Comparison of ENCODE assay signal across 34 cellular contexts in the genomic region with DNA sequence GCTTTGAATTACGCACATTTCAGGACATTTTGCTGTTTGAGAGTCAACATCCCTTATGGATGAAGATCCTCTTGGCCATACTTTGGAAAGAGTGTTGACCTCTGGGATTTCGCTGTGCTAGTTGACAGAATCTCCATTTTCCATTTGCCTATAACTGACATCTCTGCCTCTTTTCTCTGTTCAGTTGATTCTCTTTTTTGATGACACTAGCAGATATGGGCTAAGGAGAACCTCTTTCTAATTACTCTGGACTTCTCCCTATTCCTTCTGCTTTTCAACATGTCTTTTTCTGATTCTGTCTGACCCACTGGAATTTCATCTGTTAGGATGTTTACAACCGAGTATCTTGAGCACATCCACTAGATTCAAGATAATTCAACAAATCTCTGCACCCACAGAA.
"Had no signal": no experiment of that assay in that cellular context is flagged by ENCODE, and none has a peak within 500 bp of the region (broad histone marks: within the 10 kb centered on the region; RNA-seq: fewer than 3 reads in every experiment).

No MANE protein-coding gene starts in this region.

- H3K27ac Mint-ChIP-seq: activated B cell treated with CpG ODN at 0.5 μM for 24 hours; activated CD4-positive, alpha-beta memory T cell treated with anti-CD3 and anti-CD28 coated beads for 36 hours; activated CD4-positive, alpha-beta T cell treated with anti-CD3 and anti-CD28 coated beads, Interleukin-2, amount 10 ng/mL, durations not matched to agents 24 days and 14 days; activated CD8-positive, alpha-beta T cell treated with anti-CD3 and anti-CD28 coated beads for 36 hours; activated naive CD4-positive, alpha-beta T cell treated with anti-CD3 and anti-CD28 coated beads for 36 hours; activated naive CD4-positive, alpha-beta T cell treated with anti-CD3 and anti-CD28 coated beads, Interleukin-2, amount 50 U/mL, for 72 hours; activated naive CD8-positive, alpha-beta T cell treated with anti-CD3 and anti-CD28 coated beads for 36 hours; activated T-helper 1 cell treated with anti-CD3 and anti-CD28 coated beads, Interleukin-12 subunit alpha, Interleukin-12 subunit beta, Interleukin-2, Interleukin-4 antibody, amounts not matched to agents 30 ng/mL and 10 ng/mL and 1 ng/mL, durations not matched to agents 14 hours and 24 hours and 36 hours; T-helper 2 cell treated with Interferon-gamma antibody and Interleukin-4, amounts not matched to agents 5 μg/mL and 100 μg/mL, for 36 hours had no signal

- H3K27me3 Mint-ChIP-seq: activated B cell treated with CpG ODN at 0.5 μM for 24 hours; activated CD4-positive, alpha-beta memory T cell treated with anti-CD3 and anti-CD28 coated beads for 36 hours; activated CD4-positive, alpha-beta T cell treated with anti-CD3 and anti-CD28 coated beads, Interleukin-2, amount 10 ng/mL, durations not matched to agents 24 days and 14 days; activated CD8-positive, alpha-beta T cell treated with anti-CD3 and anti-CD28 coated beads for 36 hours; activated naive CD8-positive, alpha-beta T cell treated with anti-CD3 and anti-CD28 coated beads for 36 hours had no signal

- H3K9me3 Mint-ChIP-seq: activated B cell treated with CpG ODN at 0.5 μM for 24 hours; activated CD4-positive, alpha-beta memory T cell treated with anti-CD3 and anti-CD28 coated beads for 36 hours; activated CD4-positive, alpha-beta T cell treated with anti-CD3 and anti-CD28 coated beads, Interleukin-2, amount 10 ng/mL, durations not matched to agents 24 days and 14 days; activated CD8-positive, alpha-beta T cell treated with anti-CD3 and anti-CD28 coated beads for 36 hours; activated naive CD4-positive, alpha-beta T cell treated with anti-CD3 and anti-CD28 coated beads for 36 hours; activated naive CD4-positive, alpha-beta T cell treated with anti-CD3 and anti-CD28 coated beads, Interleukin-2, amount 50 U/mL, for 72 hours; activated naive CD8-positive, alpha-beta T cell treated with anti-CD3 and anti-CD28 coated beads for 36 hours; activated T-cell treated with anti-CD3 and anti-CD28 coated beads, Interleukin-2, amount 50 U/mL, for 4 hours; activated T-cell treated with anti-CD3 and anti-CD28 coated beads, Interleukin-2, amount 50 U/mL, for 72 hours; activated T-helper 1 cell treated with anti-CD3 and anti-CD28 coated beads, Interleukin-12 subunit alpha, Interleukin-12 subunit beta, Interleukin-2, Interleukin-4 antibody, amounts not matched to agents 30 ng/mL and 10 ng/mL and 1 ng/mL, durations not matched to agents 14 hours and 24 hours and 36 hours; T-helper 2 cell treated with Interferon-gamma antibody and Interleukin-4, amounts not matched to agents 5 μg/mL and 100 μg/mL, for 36 hours had no signal

- H3K9me3 ChIP-seq: adrenal gland, body of pancreas, breast epithelium had no signal

- FAIRE-seq: astrocyte, TTC549 had no signal

- H3K4me3 ChIP-seq: adrenal gland, body of pancreas, breast epithelium had no signal

- H3K36me3 Mint-ChIP-seq: activated CD4-positive, alpha-beta memory T cell treated with anti-CD3 and anti-CD28 coated beads for 36 hours; activated naive CD4-positive, alpha-beta T cell treated with anti-CD3 and anti-CD28 coated beads, Interleukin-2, amount 50 U/mL, for 72 hours; activated naive CD8-positive, alpha-beta T cell treated with anti-CD3 and anti-CD28 coated beads for 36 hours had no signal

- H3K4me1 ChIP-seq: adrenal gland, body of pancreas, breast epithelium had no signal

- ATAC-seq: activated CD8-positive, alpha-beta T cell treated with anti-CD3 and anti-CD28 coated beads for 36 hours; activated naive CD4-positive, alpha-beta T cell treated with anti-CD3 and anti-CD28 coated beads, Interleukin-2, amount 50 U/mL, for 72 hours; activated T-cell treated with anti-CD3 and anti-CD28 coated beads, Interleukin-2, amount 50 U/mL, for 4 hours; activated T-cell treated with anti-CD3 and anti-CD28 coated beads, Interleukin-2, amount 50 U/mL, for 72 hours; body of pancreas had no signal

- H3K36me3 ChIP-seq: adrenal gland, brain microvascular endothelial cell, breast epithelium had no signal

- H3K27me3 ChIP-seq: adrenal gland, body of pancreas, brain microvascular endothelial cell, breast epithelium had no signal

- H3K27ac ChIP-seq: adrenal gland, body of pancreas, brain microvascular endothelial cell, breast epithelium, VCaP had no signal

- DNase-seq: activated B cell treated with CpG ODN at 0.5 μM for 24 hours; activated CD4-positive, alpha-beta memory T cell treated with anti-CD3 and anti-CD28 coated beads for 36 hours; activated CD4-positive, alpha-beta T cell treated with anti-CD3 and anti-CD28 coated beads for 4 hours; activated CD4-positive, alpha-beta T cell treated with anti-CD3 and anti-CD28 coated beads, Interleukin-2, amount 10 ng/mL, durations not matched to agents 24 days and 14 days; activated CD4-positive, alpha-beta T cell treated with anti-CD3 and anti-CD28 coated beads, Interleukin-2, amount 50 U/mL, for 1 hour; activated CD4-positive, alpha-beta T cell treated with anti-CD3 and anti-CD28 coated beads, Interleukin-2, amount 50 U/mL, for 4 hours; activated CD4-positive, CD25-positive, alpha-beta regulatory T cell treated with anti-CD3 and anti-CD28 coated beads, Interleukin-2, amount 50 U/mL, for 72 hours; activated CD8-positive, alpha-beta memory T cell treated with anti-CD3 and anti-CD28 coated beads, Interleukin-2, amount 50 U/mL, for 4 hours; activated CD8-positive, alpha-beta T cell treated with anti-CD3 and anti-CD28 coated beads for 36 hours; activated effector memory CD4-positive, alpha-beta T cell treated with anti-CD3 and anti-CD28 coated beads, Interleukin-2, amount 50 U/mL, for 16 hours; activated gamma-delta T cell treated with Interleukin-2 at 50 U/mL for 16 hours; activated naive CD4-positive, alpha-beta T cell; activated naive CD4-positive, alpha-beta T cell treated with anti-CD3 and anti-CD28 coated beads for 36 hours; activated naive CD4-positive, alpha-beta T cell treated with anti-CD3 and anti-CD28 coated beads, Interleukin-2, amount 50 U/mL, for 16 hours; activated naive CD8-positive, alpha-beta T cell treated with anti-CD3 and anti-CD28 coated beads for 36 hours; activated T-cell treated with anti-CD3 and anti-CD28 coated beads for 4 hours; activated T-cell treated with anti-CD3 and anti-CD28 coated beads, Interleukin-2, amount 50 U/mL, for 1 hour; activated T-cell treated with anti-CD3 and anti-CD28 coated beads, Interleukin-2, amount 50 U/mL, for 4 hours; activated T-cell treated with anti-CD3 and anti-CD28 coated beads, Interleukin-2, amount 50 U/mL, for 72 hours; adrenal gland; amniotic stem cell; aorta; body of pancreas; brain microvascular endothelial cell; central memory CD4-positive, alpha-beta T cell; T-helper 2 cell; T-helper 9 cell had no signal

- H3K4me3 Mint-ChIP-seq: activated B cell treated with CpG ODN at 0.5 μM for 24 hours; activated CD4-positive, alpha-beta memory T cell treated with anti-CD3 and anti-CD28 coated beads for 36 hours; activated CD4-positive, alpha-beta T cell treated with anti-CD3 and anti-CD28 coated beads, Interleukin-2, amount 10 ng/mL, durations not matched to agents 24 days and 14 days; activated CD8-positive, alpha-beta T cell treated with anti-CD3 and anti-CD28 coated beads for 36 hours; activated naive CD4-positive, alpha-beta T cell treated with anti-CD3 and anti-CD28 coated beads for 36 hours; activated naive CD8-positive, alpha-beta T cell treated with anti-CD3 and anti-CD28 coated beads for 36 hours; activated T-cell treated with anti-CD3 and anti-CD28 coated beads, Interleukin-2, amount 50 U/mL, for 4 hours; activated T-cell treated with anti-CD3 and anti-CD28 coated beads, Interleukin-2, amount 50 U/mL, for 72 hours; activated T-helper 1 cell treated with anti-CD3 and anti-CD28 coated beads, Interleukin-12 subunit alpha, Interleukin-12 subunit beta, Interleukin-2, Interleukin-4 antibody, amounts not matched to agents 30 ng/mL and 10 ng/mL and 1 ng/mL, durations not matched to agents 14 hours and 24 hours and 36 hours; T-helper 2 cell treated with Interferon-gamma antibody and Interleukin-4, amounts not matched to agents 5 μg/mL and 100 μg/mL, for 36 hours had no signal
